Comparison of ENCODE assay signal across 8 cellular contexts in genomic region chr6:143397229-143398222, GRCh38. TPM values are rescaled to one million over a fixed set of nuclear protein-coding genes. Genes with fewer than 3 reads are reported as not detected.
DNase-seq lines count a peak whose midpoint lies in the region; TF ChIP-seq lines count a peak whose summit lies in the region.
"Had no signal": no experiment of that assay in that cellular context is flagged by ENCODE, and none has a peak within 500 bp of the region (broad histone marks: within the 10 kb centered on the region; RNA-seq: fewer than 3 reads in every experiment).

No MANE protein-coding gene starts in this region.

- no peak overlapping the region for H4K8ac ChIP-seq in H9 (replicated peaks; ENCODE audit: insufficient read length, low read depth, low read length)

- no peak overlapping the region for H3K23ac ChIP-seq in H9 (ENCODE audit: insufficient read length, low read depth, low read length)

- peak overlapping the region; percentile 37 for H2AFZ ChIP-seq in H9 (ENCODE audit: low read length)
- H2AFZ ChIP-seq: parathyroid adenoma had no signal

- no peak overlapping the region for H3K4me3 Mint-ChIP-seq in H9

- DNase-seq in H9 = peak; percentile 70
- peak; percentile 99 for DNase-seq in RWPE1 (ENCODE audit: low spot score)
- DNase-seq in fibroblast of the aortic adventitia (ENCODE audit: low read depth) = peak; percentile 66
- peak; percentile 53 for DNase-seq in pulmonary artery endothelial cell (ENCODE audit: low read depth, low spot score)
- DNase-seq in NCI-H510A (lab: John Stamatoyannopoulos, UW) = no peak
- DNase-seq in NCI-H1105 (lab: John Stamatoyannopoulos, UW) = no peak
- no peak for DNase-seq in WERI-Rb-1

- H3K27ac Mint-ChIP-seq in H9 = peak overlapping the region in 2 of 3 experiments; percentile 30 to 60; a peak in 2 of 7 replicates

- H3K9ac ChIP-seq in H9 (ENCODE audit: extremely low read depth, insufficient read length, low read length) = no peak overlapping the region
- H3K9ac ChIP-seq: parathyroid adenoma had no signal

- TF ChIP-seq CTCF in H9 (conservative IDR thresholded peaks at IDR 0.05) (no peak), RWPE1 (conservative IDR thresholded peaks at IDR 0.05; ENCODE audit: low read depth) (no peak), fibroblast of the aortic adventitia (IDR thresholded peaks at IDR 0.05; ENCODE audit: insufficient read depth, low read length) (no peak), WERI-Rb-1 (IDR thresholded peaks at IDR 0.05; ENCODE audit: low read depth, low read length) (no peak)

- no peak overlapping the region for H2AK5ac ChIP-seq in H9 (ENCODE audit: insufficient read length, low read length)

- H2BK5ac ChIP-seq in H9 (ENCODE audit: insufficient read length, low read length) = no peak overlapping the region

- H3K4me2 ChIP-seq in H9 (ENCODE audit: insufficient read depth, insufficient read length, low read length) = no peak overlapping the region

- H3K36me3 Mint-ChIP-seq in H9 (ENCODE audit: insufficient read depth in 1 of 3, low read depth in 3 of 3) = no peaks in the 10 kb centered on the region

- H3K79me2 ChIP-seq in H9 (ENCODE audit: insufficient read depth, low read length) = no peaks in the 10 kb centered on the region
- H3K79me2 ChIP-seq: parathyroid adenoma had no signal

- no peak overlapping the region for H2BK20ac ChIP-seq in H9 (ENCODE audit: low read depth, low read length, poor library complexity, severe bottlenecking)

- H3K36me3 ChIP-seq in WERI-Rb-1 = no peaks in the 10 kb centered on the region

- H4K91ac ChIP-seq in H9 (ENCODE audit: insufficient read length, low read depth, low read length) = no peak overlapping the region

- H3K9me3 Mint-ChIP-seq in H9 = no peaks in the 10 kb centered on the region

- peak overlapping the region; percentile 67 for H3K18ac ChIP-seq in H9 (ENCODE audit: insufficient read length, low read depth, low read length)

- H4K20me1 ChIP-seq in H9 (ENCODE audit: control insufficient read depth, insufficient read depth, insufficient read length) = no peaks in the 10 kb centered on the region

- peak overlapping the region; percentile 54; the same call in 1 of the 2 replicates for H3K14ac ChIP-seq in H9 (ENCODE audit: insufficient read depth, low read length)

- no peak overlapping the region; the same call in 1 of the 2 replicates for H3K4ac ChIP-seq in H9 (ENCODE audit: low read depth, low read length)

- H3K9me3 ChIP-seq in H9 (ENCODE audit: control insufficient read depth, low read depth, low read length) (no peaks in the 10 kb centered on the region), WERI-Rb-1 (ENCODE audit: severe bottlenecking) (no peaks in the 10 kb centered on the region)

- no CpG with 5 or more reads among the region's 16 CpGs for WGBS in H9 (ENCODE audit: extremely low coverage, insufficient read length, low lambda C conversion rate)

- no peaks in the 10 kb centered on the region for H3K23me2 ChIP-seq in H9 (ENCODE audit: insufficient read length, low read depth, low read length, poor library complexity, severe bottlenecking)

- no peak overlapping the region for H2BK15ac ChIP-seq in H9 (ENCODE audit: low read depth, low read length)

- no peak overlapping the region for H3T11ph ChIP-seq in H9 (ENCODE audit: low read length)

- peaks cover 25 to 35% of the 10 kb centered on the region in 2 experiments for H3K4me1 Mint-ChIP-seq in H9

- H3K27ac ChIP-seq in H9 (ENCODE audit: insufficient read length, low read depth, low read length) = no peak overlapping the region
- peak overlapping the region; percentile 97 for H3K27ac ChIP-seq in RWPE1
- H3K27ac ChIP-seq in WERI-Rb-1 = no peak overlapping the region
- H3K27ac ChIP-seq: parathyroid adenoma had no signal

- no peak overlapping the region for H2BK120ac ChIP-seq in H9 (ENCODE audit: low read depth, low read length, poor library complexity, severe bottlenecking)

- H2BK12ac ChIP-seq in H9 (ENCODE audit: insufficient read length, low read depth, low read length) = peak overlapping the region; percentile 76

- CTCF ChIA-PET in RWPE1 (lab: Yijun Ruan, JAX) = interaction anchor here (0.7 to 0.8 kb wide), 2 partner anchors 96 to 127 kb away, joined by 3 to 4 read pairs; no protein-coding TSS in a partner anchor

- no peak overlapping the region for H4K5ac ChIP-seq in H9 (ENCODE audit: insufficient read length, low read depth, low read length)

- no peaks in the 10 kb centered on the region for H3K27me3 ChIP-seq in H9 (ENCODE audit: insufficient read depth, low read length)
- H3K27me3 ChIP-seq in WERI-Rb-1 (ENCODE audit: insufficient read depth, low read depth, severe bottlenecking) = no peaks in the 10 kb centered on the region

- H3K4me3 ChIP-seq in fibroblast of the aortic adventitia (ENCODE audit: low read depth, low read length) (no peak overlapping the region), WERI-Rb-1 (ENCODE audit: low read depth, low read length) (no peak overlapping the region)

- no peaks in the 10 kb centered on the region for H3K27me3 Mint-ChIP-seq in H9 (ENCODE audit: low read depth)

- no peaks in the 10 kb centered on the region for H3K79me1 ChIP-seq in H9 (ENCODE audit: insufficient read depth, low read depth, low read length, poor library complexity, severe bottlenecking)

- POLR2A ChIA-PET in RWPE1 (lab: Yijun Ruan, JAX; ENCODE audit: low non-redundant PET) = no interaction called here

- H3K56ac ChIP-seq in H9 (ENCODE audit: insufficient read length, low read depth, low read length) = no peak overlapping the region

- peaks cover 8% of the 10 kb centered on the region for H3K4me1 ChIP-seq in H9 (ENCODE audit: insufficient read depth, low read length)
- H3K4me1 ChIP-seq: parathyroid adenoma had no signal

RNA-seq across cellular contexts. Expression of gene ADAT2, which starts 53.0 kb away (rescaled TPM):
- 11.3 and 13.1 TPM in 2 replicates for total RNA-seq in H9 (2021)
- 6.4 and 7.1 TPM in 2 replicates for total RNA-seq in fibroblast of the aortic adventitia (ENCODE audit: low replicate concordance)
- 4.8 and 5.5 TPM in 2 replicates for total RNA-seq in pulmonary artery endothelial cell

RNA-seq across cellular contexts. Expression of gene PEX3, which starts 53.1 kb away (rescaled TPM):
- total RNA-seq in H9 (2021) (15.4 and 17.9 TPM in 2 replicates), fibroblast of the aortic adventitia (ENCODE audit: low replicate concordance) (20.6 and 27.0 TPM in 2 replicates), pulmonary artery endothelial cell (21.6 and 26.2 TPM in 2 replicates)

Comparison
In these comparisons a context has a peak if more than half of its experiments do, and no peak if none do; other contexts are left out.
1. DNase-seq: peak in H9 (single experiment), RWPE1 (single experiment), fibroblast of the aortic adventitia (single experiment) and pulmonary artery endothelial cell (single experiment); none in NCI-H510A (single experiment), NCI-H1105 (single experiment) and WERI-Rb-1 (single experiment).